9 cellular contexts compared by ENCODE assay signal in the genomic region with DNA sequence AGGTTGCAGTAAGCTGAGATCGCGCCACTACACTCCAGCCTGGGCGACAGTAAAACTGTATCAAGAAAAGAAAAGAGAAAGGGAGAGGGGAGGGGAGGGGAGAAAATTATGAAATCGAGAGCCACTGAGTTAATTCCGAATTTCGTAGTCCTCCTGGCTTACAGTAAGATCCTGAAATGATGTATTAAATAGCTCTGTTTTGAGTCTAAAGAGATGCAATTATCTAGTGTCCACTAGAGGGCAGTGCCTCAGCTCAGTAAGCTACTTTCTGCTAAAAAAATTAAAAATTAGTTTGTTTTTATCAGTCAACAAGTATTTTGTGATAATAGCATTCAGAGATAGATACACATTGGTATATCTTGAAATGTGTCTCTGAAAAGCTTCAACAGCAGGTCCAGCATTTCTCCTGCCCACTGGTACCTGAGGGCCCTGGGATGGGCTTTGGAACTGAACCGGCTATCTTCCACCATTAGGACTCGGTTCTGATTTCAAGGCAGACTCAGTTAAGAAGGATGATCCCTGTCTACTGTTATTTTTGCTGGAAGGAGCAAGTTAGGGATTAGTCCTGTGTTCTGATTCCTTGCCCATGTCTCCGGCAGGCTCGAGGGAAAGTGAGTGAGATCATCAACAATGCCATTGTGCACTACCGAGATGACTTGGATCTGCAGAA. TPM values are rescaled to one million over a fixed set of nuclear protein-coding genes. Genes with fewer than 3 reads are reported as not detected.
A peak's percentile ranks its signal among the peaks of the same experiment; 100 is the strongest.
DNase-seq lines count a peak whose midpoint lies in the region; ATAC-seq, FAIRE-seq and TF ChIP-seq lines count a peak whose summit lies in the region.
"Had no signal": no experiment of that assay in that cellular context is flagged by ENCODE, and none has a peak within 500 bp of the region (broad histone marks: within the 10 kb centered on the region; RNA-seq: fewer than 3 reads in every experiment).

No MANE protein-coding gene starts in this region.

- no peak for TF ChIP-seq POLR2A in esophagus muscularis mucosa (IDR thresholded peaks at IDR 0.05; ENCODE audit: low read depth)

- no peak for TF ChIP-seq EP300 in esophagus muscularis mucosa (IDR thresholded peaks at IDR 0.05)

- no peak overlapping the region for H3K4me3 Mint-ChIP-seq in progenitor cell of endocrine pancreas (ENCODE audit: low read depth)
- H3K4me3 Mint-ChIP-seq in activated CD4-positive, alpha-beta memory T cell treated with anti-CD3 and anti-CD28 coated beads, Interleukin-2, amount 10 ng/mL, durations not matched to agents 7 days and 5 days = no peak overlapping the region
- H3K4me3 Mint-ChIP-seq: T-helper 1 cell treated with Interleukin-12 subunit alpha and Interleukin-12 subunit beta and Interleukin-4 antibody, amounts not matched to agents 30 μg/mL and 1 μg/mL, for 36 hours had no signal

- H3K9me3 ChIP-seq in RWPE2 (ENCODE audit: severe bottlenecking) = no peaks in the 10 kb centered on the region
- no peaks in the 10 kb centered on the region for H3K9me3 ChIP-seq in esophagus muscularis mucosa

- H3K4me1 Mint-ChIP-seq in progenitor cell of endocrine pancreas (ENCODE audit: low read depth) = peaks cover 4% of the 10 kb centered on the region
- peaks cover 9% of the 10 kb centered on the region for H3K4me1 Mint-ChIP-seq in activated CD4-positive, alpha-beta memory T cell treated with anti-CD3 and anti-CD28 coated beads, Interleukin-2, amount 10 ng/mL, durations not matched to agents 7 days and 5 days

- intact Hi-C loops in esophagus muscularis mucosa (cut with DNase I) = loop anchor here (1.0 kb wide), 1 partner anchor 46 kb away; no protein-coding TSS in a partner anchor

- peaks cover 9% of the 10 kb centered on the region for H3K36me3 Mint-ChIP-seq in progenitor cell of endocrine pancreas (ENCODE audit: insufficient read depth)
- H3K36me3 Mint-ChIP-seq in activated CD4-positive, alpha-beta memory T cell treated with anti-CD3 and anti-CD28 coated beads, Interleukin-2, amount 10 ng/mL, durations not matched to agents 7 days and 5 days (ENCODE audit: low read depth) = no peaks in the 10 kb centered on the region

- POLR2A ChIA-PET in activated CD4-positive, alpha-beta memory T cell treated with anti-CD3 and anti-CD28 coated beads, Interleukin-2, amount 10 ng/mL, durations not matched to agents 7 days and 5 days (lab: Charles Lee) = interaction anchor here (0.8 to 1.0 kb wide), 2 partner anchors 108 to 124 kb away, joined by 3 read pairs; no protein-coding TSS in a partner anchor

- no peak overlapping the region for H3K27ac ChIP-seq in RWPE2 (ENCODE audit: poor library complexity, severe bottlenecking)
- no peak overlapping the region for H3K27ac ChIP-seq in esophagus muscularis mucosa (replicated peaks in 1 of 4)

- H3K4me1 ChIP-seq in RWPE2 (ENCODE audit: insufficient read depth, poor library complexity, severe bottlenecking) (no peaks in the 10 kb centered on the region), esophagus muscularis mucosa (peaks cover 0 to 13% (median 10%) of the 10 kb centered on the region in 4 donors)

- TF ChIP-seq CTCF in D721Med (IDR thresholded peaks at IDR 0.05; ENCODE audit: insufficient read depth, missing control alignments) = peak; percentile 76
- TF ChIP-seq CTCF in RWPE2 (IDR thresholded peaks at IDR 0.05; ENCODE audit: poor library complexity, severe bottlenecking) = peak; percentile 93
- TF ChIP-seq CTCF in esophagus muscularis mucosa (IDR thresholded peaks at IDR 0.05) = peak; percentile 66 to 85 (median 82)
- peak; percentile 93 for TF ChIP-seq CTCF in progenitor cell of endocrine pancreas (IDR thresholded peaks at IDR 0.05; ENCODE audit: unreplicated experiment)
- TF ChIP-seq CTCF in omental fat pad (IDR thresholded peaks at IDR 0.05) = no peak

- ATAC-seq in RWPE2 (ENCODE audit: low read depth) = no peak
- no peak for ATAC-seq in omental fat pad (ENCODE audit: low FRiP score)
- ATAC-seq in HG03135 (IDR thresholded peaks at IDR 0.05; ENCODE audit: unreplicated experiment) = no peak

- FAIRE-seq in D721Med (lab: Jason Lieb, UNC) = no peak

- no peaks in the 10 kb centered on the region for H3K9me3 Mint-ChIP-seq in progenitor cell of endocrine pancreas (ENCODE audit: low read depth)
- H3K9me3 Mint-ChIP-seq in activated CD4-positive, alpha-beta memory T cell treated with anti-CD3 and anti-CD28 coated beads, Interleukin-2, amount 10 ng/mL, durations not matched to agents 7 days and 5 days = no peaks in the 10 kb centered on the region
- H3K9me3 Mint-ChIP-seq: T-helper 1 cell treated with Interleukin-12 subunit alpha and Interleukin-12 subunit beta and Interleukin-4 antibody, amounts not matched to agents 30 μg/mL and 1 μg/mL, for 36 hours had no signal

- H3K27me3 Mint-ChIP-seq in progenitor cell of endocrine pancreas = peaks cover 15% of the 10 kb centered on the region
- peaks cover 27% of the 10 kb centered on the region for H3K27me3 Mint-ChIP-seq in activated CD4-positive, alpha-beta memory T cell treated with anti-CD3 and anti-CD28 coated beads, Interleukin-2, amount 10 ng/mL, durations not matched to agents 7 days and 5 days

- H3K27me3 ChIP-seq in RWPE2 (ENCODE audit: insufficient read depth, poor library complexity, severe bottlenecking) = no peaks in the 10 kb centered on the region
- no peaks in the 10 kb centered on the region for H3K27me3 ChIP-seq in esophagus muscularis mucosa

- H3K36me3 ChIP-seq in RWPE2 (ENCODE audit: low read depth) (no peaks in the 10 kb centered on the region), esophagus muscularis mucosa (no peaks in the 10 kb centered on the region)

- WGBS in esophagus muscularis mucosa = 63% methylated on average over 11 of the region's 11 CpGs

- H3K4me3 ChIP-seq in RWPE2 (ENCODE audit: severe bottlenecking) (no peak overlapping the region), esophagus muscularis mucosa (no peak overlapping the region)

- no peak overlapping the region for H3K27ac Mint-ChIP-seq in progenitor cell of endocrine pancreas
- no peak overlapping the region for H3K27ac Mint-ChIP-seq in activated CD4-positive, alpha-beta memory T cell treated with anti-CD3 and anti-CD28 coated beads, Interleukin-2, amount 10 ng/mL, durations not matched to agents 7 days and 5 days
- H3K27ac Mint-ChIP-seq: T-helper 1 cell treated with Interleukin-12 subunit alpha and Interleukin-12 subunit beta and Interleukin-4 antibody, amounts not matched to agents 30 μg/mL and 1 μg/mL, for 36 hours had no signal

- peak; percentile 41 for DNase-seq in D721Med (ENCODE audit: insufficient read length, low spot score)
- DNase-seq in HuH-7 (ENCODE audit: low spot score) = peak; percentile 51
- DNase-seq in RWPE2 (ENCODE audit: low spot score) = no peak
- no peak for DNase-seq in esophagus muscularis mucosa (ENCODE audit: extremely low spot score)
- no peak for DNase-seq in progenitor cell of endocrine pancreas (ENCODE audit: low spot score, unreplicated experiment)
- no peak for DNase-seq in activated CD4-positive, alpha-beta memory T cell treated with anti-CD3 and anti-CD28 coated beads, Interleukin-2, amount 10 ng/mL, durations not matched to agents 7 days and 5 days
- DNase-seq in omental fat pad (ENCODE audit: low spot score) = no peak

- CTCF ChIA-PET in activated CD4-positive, alpha-beta memory T cell treated with anti-CD3 and anti-CD28 coated beads, Interleukin-2, amount 10 ng/mL, durations not matched to agents 7 days and 5 days (lab: Charles Lee) = interaction anchor here (0.7 to 4.4 kb wide), 55 partner anchors 8 to 661 kb away, joined by 3 to 46 read pairs (median 4); partner anchors contain the start of genes AHCYL2, TNPO3 and TSPAN33

RNA-seq across cellular contexts. Expression of gene TSPAN33, which starts 19.5 kb away (rescaled TPM):
- total RNA-seq in esophagus muscularis mucosa = 10 to 100 TPM in 1 of 4 donors, 1 to 10 TPM in 3; 5.0 to 11.4 (median 7.5) TPM
- total RNA-seq in progenitor cell of endocrine pancreas = 22.2 and 24.5 TPM in 2 replicates
- total RNA-seq in activated CD4-positive, alpha-beta memory T cell treated with anti-CD3 and anti-CD28 coated beads, Interleukin-2, amount 10 ng/mL, durations not matched to agents 7 days and 5 days = under 1 TPM; 0.48 to 0.86 TPM
- total RNA-seq in omental fat pad = 1 to 10 TPM; 1.7 to 8.1 (median 7.0) TPM

RNA-seq across cellular contexts. Expression of gene SMO, which starts 24.4 kb away (rescaled TPM):
- total RNA-seq in esophagus muscularis mucosa (10 to 100 TPM in 3 of 4 donors, 1 to 10 TPM in 1; 8.7 to 23.9 (median 14.5) TPM), progenitor cell of endocrine pancreas (103 and 104 TPM in 2 replicates), omental fat pad (1 to 10 TPM; 3.1 to 7.7 (median 4.9) TPM)
- not detected for total RNA-seq in activated CD4-positive, alpha-beta memory T cell treated with anti-CD3 and anti-CD28 coated beads, Interleukin-2, amount 10 ng/mL, durations not matched to agents 7 days and 5 days

Comparison
In these comparisons a context has a peak if more than half of its experiments do, and no peak if none do; other contexts are left out.
1. DNase-seq: peak in D721Med (single experiment) and HuH-7 (single experiment); none in RWPE2 (single experiment), esophagus muscularis mucosa (single experiment), progenitor cell of endocrine pancreas (single experiment), activated CD4-positive, alpha-beta memory T cell treated with anti-CD3 and anti-CD28 coated beads, Interleukin-2, amount 10 ng/mL, durations not matched to agents 7 days and 5 days (single experiment) and omental fat pad (single experiment).
2. CTCF ChIP-seq: peak in D721Med (single experiment), RWPE2 (single experiment), esophagus muscularis mucosa (3 of 3) and progenitor cell of endocrine pancreas (single experiment); none in omental fat pad (0 of 3).